ENCODE assay signal across 1 cellular context in genomic region chr19:18701250-18701608, GRCh38.
TF ChIP-seq lines count a peak whose summit lies in the region.

No MANE protein-coding gene starts in this region.

TF ChIP-seq in K562, 482 proteins besides CTCF, POLR2A, EP300 and RAD21 (continued from another document):
- TF ChIP-seq ZNF668 (CRISPR knock-in tag; IDR thresholded peaks at IDR 0.05): no peak
